In the genomic region with DNA sequence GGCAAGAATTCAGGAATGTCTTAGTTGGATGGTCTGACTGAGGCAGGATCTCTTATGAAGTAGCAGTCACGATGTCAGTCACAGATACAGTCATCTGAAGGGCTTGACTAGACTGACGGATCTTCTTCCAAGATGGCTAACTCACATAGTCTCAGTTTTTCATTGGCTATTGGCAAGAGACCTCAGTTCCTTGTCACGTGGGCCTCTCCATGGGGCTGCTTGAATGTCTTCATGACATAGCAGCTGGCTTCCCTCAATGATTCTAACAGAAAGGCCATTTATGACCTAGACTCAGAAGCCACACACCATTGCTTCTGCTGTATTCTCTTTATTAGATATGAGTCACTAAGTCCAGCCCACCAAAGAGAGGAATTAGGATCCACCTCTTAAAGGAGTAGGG, we compare ENCODE assay signal across 14 cellular contexts. TPM values are rescaled to one million over a fixed set of nuclear protein-coding genes. Genes with fewer than 3 reads are reported as not detected.
DNase-seq lines count a peak whose midpoint lies in the region; TF ChIP-seq lines count a peak whose summit lies in the region.
"Had no signal": no experiment of that assay in that cellular context is flagged by ENCODE, and none has a peak within 500 bp of the region (broad histone marks: within the 10 kb centered on the region; RNA-seq: fewer than 3 reads in every experiment).

No MANE protein-coding gene starts in this region.

- H3K27ac ChIP-seq in endodermal cell (ENCODE audit: low read depth, low read length) (no peak overlapping the region), neural cell (ENCODE audit: low read length) (no peak overlapping the region), SK-N-SH (ENCODE audit: low read depth in 2 of 2, low read length in 1 of 2) (no peak overlapping the region)
- H3K27ac ChIP-seq: esophagus squamous epithelium had no signal

- TF ChIP-seq CTCF in endodermal cell (conservative IDR thresholded peaks at IDR 0.05) (no peak), neural cell (IDR thresholded peaks at IDR 0.05; ENCODE audit: poor library complexity, severe bottlenecking) (no peak), SK-N-SH (IDR thresholded peaks at IDR 0.05) (no peak)

- TF ChIP-seq EP300 in neural cell (conservative IDR thresholded peaks at IDR 0.05; ENCODE audit: poor library complexity, severe bottlenecking) (no peak), SK-N-SH (IDR thresholded peaks at IDR 0.05; ENCODE audit: borderline replicate concordance in 1 of 2, low read depth in 1 of 2, low read length in 1 of 2) (no peak)

- peaks cover 28% of the 10 kb centered on the region for H3K4me1 Mint-ChIP-seq in endodermal cell

- TF ChIP-seq RAD21 in neural cell (conservative IDR thresholded peaks at IDR 0.05) (no peak), SK-N-SH (IDR thresholded peaks at IDR 0.05; ENCODE audit: low read length) (no peak)

- H3K4me1 ChIP-seq in endodermal cell (ENCODE audit: control insufficient read depth, insufficient read depth, low read length) (peaks cover 20% of the 10 kb centered on the region), SK-N-SH (ENCODE audit: control insufficient read depth in 1 of 2, insufficient read depth in 2 of 2, low read depth in 1 of 2, low read length in 1 of 2) (peaks cover 5 to 10% of the 10 kb centered on the region in 2 experiments; a peak in 3 of 4 replicates)

- H3K4me3 ChIP-seq in endodermal cell (ENCODE audit: low read length): peak overlapping the region; percentile 51
- H3K4me3 ChIP-seq in neural cell (ENCODE audit: low read length): peak overlapping the region; percentile 77
- H3K4me3 ChIP-seq in SK-N-SH (ENCODE audit: low read depth in 2 of 2, low read length in 1 of 2): no peak overlapping the region
- H3K4me3 ChIP-seq: esophagus squamous epithelium had no signal

- H3K9me3 ChIP-seq in endodermal cell (ENCODE audit: control insufficient read depth, low read length): no peaks in the 10 kb centered on the region
- no peaks in the 10 kb centered on the region for H3K9me3 ChIP-seq in neural cell (ENCODE audit: low read length)
- H3K9me3 ChIP-seq in SK-N-SH: no peaks in the 10 kb centered on the region
- H3K9me3 ChIP-seq: esophagus squamous epithelium had no signal

- POLR2A ChIA-PET in SK-N-SH (lab: Yijun Ruan, JAX): no interaction called here

- H4K20me1 ChIP-seq in neural cell (ENCODE audit: insufficient read depth): peaks cover 4% of the 10 kb centered on the region
- H4K20me1 ChIP-seq in SK-N-SH (ENCODE audit: insufficient read depth): no peaks in the 10 kb centered on the region; the same call in 1 of the 2 replicates

- H3K27me3 Mint-ChIP-seq in endodermal cell (ENCODE audit: insufficient read depth): no peaks in the 10 kb centered on the region
- H3K27me3 Mint-ChIP-seq: activated CD4-positive, alpha-beta T cell treated with anti-CD3 and anti-CD28 coated beads for 36 hours; dendritic cell treated with granulocyte-macrophage colony-stimulating factor and Interleukin-4, amounts not matched to agents 40 ng/mL and 50 ng/mL, for 4 days; progenitor cell of endocrine pancreas had no signal

- peak overlapping the region; percentile 22 for H3K27ac Mint-ChIP-seq in endodermal cell
- H3K27ac Mint-ChIP-seq: activated CD4-positive, alpha-beta T cell treated with anti-CD3 and anti-CD28 coated beads for 36 hours; dendritic cell treated with granulocyte-macrophage colony-stimulating factor and Interleukin-4, amounts not matched to agents 40 ng/mL and 50 ng/mL, for 4 days; progenitor cell of endocrine pancreas had no signal

- CTCF ChIA-PET in SK-N-SH (lab: Yijun Ruan, JAX): interaction anchor here (1.1 to 1.3 kb wide), 2 partner anchors 34 to 45 kb away, joined by 3 to 4 read pairs; no protein-coding TSS in a partner anchor

- H3K36me3 Mint-ChIP-seq in endodermal cell (ENCODE audit: low read depth): peaks cover 13% of the 10 kb centered on the region

- WGBS in endodermal cell (ENCODE audit: insufficient coverage in 1 of 2, insufficient read length in 1 of 2), 2 experiments: 93 to 95% methylated on average over 3 of the region's 3 CpGs
- WGBS in SK-N-SH (ENCODE audit: low lambda C conversion rate): 90% methylated on average over 3 of the region's 3 CpGs

- H3F3A ChIP-seq in neural cell (ENCODE audit: insufficient read depth, low read length, poor library complexity, severe bottlenecking): peaks cover 17% of the 10 kb centered on the region
- H3F3A ChIP-seq in SK-N-SH (replicated peaks; ENCODE audit: insufficient read depth): peaks cover 11% of the 10 kb centered on the region

- H3K36me3 ChIP-seq in endodermal cell (ENCODE audit: control insufficient read depth, insufficient read depth, low read length) (peaks cover 30% of the 10 kb centered on the region), neural cell (ENCODE audit: insufficient read depth, low read length) (peaks cover 3% of the 10 kb centered on the region), SK-N-SH (replicated peaks in 1 of 2; ENCODE audit: control insufficient read depth in 1 of 2, insufficient read depth in 2 of 2, low read length in 1 of 2) (peaks cover 0 to 7% of the 10 kb centered on the region in 2 experiments)
- H3K36me3 ChIP-seq: esophagus squamous epithelium had no signal

- no peak overlapping the region for H2AFZ ChIP-seq in neural cell (ENCODE audit: low read depth, low read length)
- no peak overlapping the region for H2AFZ ChIP-seq in SK-N-SH (ENCODE audit: low read depth)

- no peak overlapping the region for H3K4me3 Mint-ChIP-seq in endodermal cell
- H3K4me3 Mint-ChIP-seq: activated CD4-positive, alpha-beta T cell treated with anti-CD3 and anti-CD28 coated beads for 36 hours; dendritic cell treated with granulocyte-macrophage colony-stimulating factor and Interleukin-4, amounts not matched to agents 40 ng/mL and 50 ng/mL, for 4 days had no signal

- DNase-seq in EH (ENCODE audit: low read depth) (peak; percentile 27), RPMI7951 (ENCODE audit: low read depth) (peak; percentile 87), endodermal cell (no peak), SK-N-SH (no peak), GM19240 (ENCODE audit: insufficient read length, low spot score) (no peak), GDM1 (lab: John Stamatoyannopoulos, UW) (no peak), AG08396 (ENCODE audit: low spot score) (no peak)
- DNase-seq: activated CD4-positive, alpha-beta T cell treated with anti-CD3 and anti-CD28 coated beads for 36 hours; activated T-cell treated with anti-CD3 and anti-CD28 coated beads, Interleukin-2, amount 50 U/mL, for 1 hour; esophagus squamous epithelium; MM.1S had no signal

- no peak overlapping the region for H3K4me2 ChIP-seq in neural cell (ENCODE audit: low read length)
- no peak overlapping the region for H3K4me2 ChIP-seq in SK-N-SH

- H3K79me2 ChIP-seq in neural cell (replicated peaks; ENCODE audit: insufficient read depth, low read length) (peaks cover 85% of the 10 kb centered on the region), SK-N-SH (ENCODE audit: insufficient read depth) (peaks cover 94% of the 10 kb centered on the region)

- H3K9me2 ChIP-seq in neural cell (ENCODE audit: insufficient read depth, low read length) (no peaks in the 10 kb centered on the region), SK-N-SH (no peaks in the 10 kb centered on the region)

- H3K27me3 ChIP-seq in endodermal cell (ENCODE audit: control insufficient read depth, insufficient read depth, low read length, poor library complexity, severe bottlenecking) (no peaks in the 10 kb centered on the region), neural cell (ENCODE audit: insufficient read depth, low read depth, low read length) (no peaks in the 10 kb centered on the region), SK-N-SH (ENCODE audit: insufficient read depth) (no peaks in the 10 kb centered on the region)
- H3K27me3 ChIP-seq: esophagus squamous epithelium had no signal

- H3K9ac ChIP-seq in endodermal cell (ENCODE audit: extremely low read depth, low read length, poor library complexity, severe bottlenecking) (no peak overlapping the region), neural cell (ENCODE audit: low read length) (no peak overlapping the region), SK-N-SH (no peak overlapping the region)

- no peaks in the 10 kb centered on the region for H3K9me3 Mint-ChIP-seq in endodermal cell
- H3K9me3 Mint-ChIP-seq: dendritic cell treated with granulocyte-macrophage colony-stimulating factor and Interleukin-4, amounts not matched to agents 40 ng/mL and 50 ng/mL, for 4 days had no signal

TF ChIP-seq in neural cell, 6 proteins besides CTCF, POLR2A, EP300 and RAD21 (continues in another document):
- TF ChIP-seq TAF1 (IDR thresholded peaks at IDR 0.05; ENCODE audit: low read depth) (no peak), MXI1 (conservative IDR thresholded peaks at IDR 0.05; ENCODE audit: poor library complexity, severe bottlenecking) (no peak), POLR2AphosphoS5 (IDR thresholded peaks at IDR 0.05) (no peak)

TF ChIP-seq in SK-N-SH, 30 proteins besides CTCF, POLR2A, EP300 and RAD21:
- TF ChIP-seq TEAD4 (IDR thresholded peaks at IDR 0.05; ENCODE audit: borderline replicate concordance, insufficient read depth) (no peak), SIN3A (IDR thresholded peaks at IDR 0.05; ENCODE audit: borderline replicate concordance, low read depth, low read length) (no peak), NFIC (IDR thresholded peaks at IDR 0.05; ENCODE audit: borderline replicate concordance) (no peak), POLR2AphosphoS5 (IDR thresholded peaks at IDR 0.05; ENCODE audit: low read depth, low read length) (no peak), MXI1 (IDR thresholded peaks at IDR 0.05; ENCODE audit: low read depth, low read length) (no peak), MEF2A (IDR thresholded peaks at IDR 0.05; ENCODE audit: borderline replicate concordance, low read depth) (no peak)
- TF ChIP-seq, protein P1, sequence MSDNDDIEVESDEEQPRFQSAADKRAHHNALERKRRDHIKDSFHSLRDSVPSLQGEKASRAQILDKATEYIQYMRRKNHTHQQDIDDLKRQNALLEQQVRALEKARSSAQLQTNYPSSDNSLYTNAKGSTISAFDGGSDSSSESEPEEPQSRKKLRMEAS (IDR thresholded peaks at IDR 0.05; ENCODE audit: low read depth): no peak

RNA-seq across cellular contexts. Expression of a gene that starts 4.7 kb away (rescaled TPM):
- total RNA-seq in RPMI7951 (2014; rRNA removed; shearing (Covaris generic)): 22.6 and 23.4 TPM in 2 replicates
- 10 to 100 TPM; 66.3 to 87.6 TPM for total RNA-seq in endodermal cell
- 26.3 TPM for polyA plus RNA-seq in endodermal cell (2013, experiment 1 of 2)
- 33.6 TPM for polyA plus RNA-seq in endodermal cell (2013, experiment 2 of 2)
- polyA plus RNA-seq in neural cell (40.6 and 41.9 TPM in 2 replicates), SK-N-SH (2012; rRNA removed) (5.1 and 6.2 TPM in 2 replicates)
- polyA minus RNA-seq in neural cell: 497 and 599 TPM in 2 replicates
- 4.6 and 5.5 TPM in 2 replicates for polyA plus RNA-seq in SK-N-SH (2012; cell fraction: cytosol; rRNA removed)
- 7.6 and 10.2 TPM in 2 replicates for polyA plus RNA-seq in SK-N-SH (2012; cell fraction: nucleus; rRNA removed)

Comparison
In these comparisons a context has a peak if more than half of its experiments do, and no peak if none do; other contexts are left out.
1. DNase-seq: peak in EH (single experiment) and RPMI7951 (single experiment); none in endodermal cell (single experiment), SK-N-SH (single experiment), GM19240 (single experiment), GDM1 (single experiment) and AG08396 (single experiment).
2. H3K4me3 ChIP-seq: peak in endodermal cell (single experiment) and neural cell (single experiment); none in SK-N-SH (0 of 2).